Comparison of ENCODE assay signal across 8 cellular contexts in the genomic region with DNA sequence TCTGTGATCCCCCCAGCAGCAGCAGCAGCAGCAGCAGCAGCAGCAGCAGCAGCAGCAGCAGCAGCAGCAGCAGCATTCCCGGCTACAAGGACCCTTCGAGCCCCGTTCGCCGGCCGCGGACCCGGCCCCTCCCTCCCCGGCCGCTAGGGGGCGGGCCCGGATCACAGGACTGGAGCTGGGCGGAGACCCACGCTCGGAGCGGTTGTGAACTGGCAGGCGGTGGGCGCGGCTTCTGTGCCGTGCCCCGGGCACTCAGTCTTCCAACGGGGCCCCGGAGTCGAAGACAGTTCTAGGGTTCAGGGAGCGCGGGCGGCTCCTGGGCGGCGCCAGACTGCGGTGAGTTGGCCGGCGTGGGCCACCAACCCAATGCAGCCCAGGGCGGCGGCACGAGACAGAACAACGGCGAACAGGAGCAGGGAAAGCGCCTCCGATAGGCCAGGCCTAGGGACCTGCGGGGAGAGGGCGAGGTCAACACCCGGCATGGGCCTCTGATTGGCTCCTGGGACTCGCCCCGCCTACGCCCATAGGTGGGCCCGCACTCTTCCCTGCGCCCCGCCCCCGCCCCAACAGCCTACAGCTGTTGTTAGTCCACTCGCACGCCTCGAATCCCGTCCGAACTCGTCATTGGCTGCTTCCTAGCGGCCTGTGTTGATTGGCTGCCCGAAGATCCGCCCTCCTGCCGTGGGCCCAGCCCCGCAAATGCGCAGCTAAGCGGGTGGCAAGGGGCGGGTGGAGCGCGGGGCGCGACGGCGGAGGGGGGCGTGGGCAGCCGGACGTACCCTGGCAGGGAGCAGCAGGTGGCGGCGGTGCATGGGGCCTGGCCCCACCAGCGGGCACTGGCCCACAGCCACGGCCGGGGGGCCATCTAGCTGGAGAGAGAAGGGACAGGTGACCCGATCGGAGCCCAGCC. TPM values are rescaled to one million over a fixed set of nuclear protein-coding genes. Genes with fewer than 3 reads are reported as not detected.
DNase-seq lines count a peak whose midpoint lies in the region; ATAC-seq, FAIRE-seq and TF ChIP-seq lines count a peak whose summit lies in the region.

No MANE protein-coding gene starts in this region.

- peak overlapping the region; percentile 45 for H3K4me3 ChIP-seq in A549
- peak overlapping the region; percentile 49 to 86 (median 80) for H3K4me3 ChIP-seq in spleen

- peak overlapping the region; percentile 97 for H3K4me3 Mint-ChIP-seq in WTC11

- H3K4me1 Mint-ChIP-seq in WTC11 = peaks cover 13% of the 10 kb centered on the region

- H3K27ac Mint-ChIP-seq in WTC11 = peak overlapping the region; percentile 97

- H3K9me3 Mint-ChIP-seq in WTC11 = no peaks in the 10 kb centered on the region

- peaks cover 5% of the 10 kb centered on the region; the same call in 1 of the 2 replicates for H3K27me3 Mint-ChIP-seq in WTC11 (ENCODE audit: low read depth)

- peak overlapping the region; percentile 86 for H3K4me2 ChIP-seq in A549

- intact Hi-C loops in spleen (cut with DNase I; ENCODE audit: low total_unique reads) = no loop called here

- H3K27ac ChIP-seq in A549 (peak overlapping the region; percentile 71 to 87), caudate nucleus (ENCODE audit: low read depth, low read length) (peak overlapping the region; percentile 97), spleen (peak overlapping the region; percentile 45 to 90 (median 88))

- ATAC-seq in A549 = peak; percentile 49 to 83
- peak; percentile 43 for ATAC-seq in HG03097 (IDR thresholded peaks at IDR 0.05; ENCODE audit: low FRiP score, unreplicated experiment)
- peak; percentile 73 for ATAC-seq in WTC11

- peak; percentile 78 to 92 for TF ChIP-seq RAD21 in A549 (conservative IDR thresholded peaks at IDR 0.05 in 1 of 2, IDR thresholded peaks at IDR 0.05 in 1 of 2)

- CTCF ChIA-PET in A549 (lab: Yijun Ruan, JAX) (interaction anchor here (0.6 to 74.3 kb wide), 23 partner anchors 14 to 421 kb away, joined by 3 to 2204 read pairs (median 7); a partner anchor contains a TSS), WTC11 (lab: Charles Lee) (interaction anchor here (0.5 to 5.6 kb wide), 46 partner anchors 7 to 1154 kb away, joined by 3 to 175 read pairs (median 5); a partner anchor contains a TSS)

- 10% methylated on average over 34 of the region's 79 CpGs for WGBS in A549 (ENCODE audit: missing lambda C conversion rate)
- WGBS in spleen, 5 donors = 2 to 8% (median 3%) methylated on average over 24 to 79 of the region's 79 CpGs

- H3K36me3 Mint-ChIP-seq in WTC11 = peaks cover 6% of the 10 kb centered on the region; the same call in 1 of the 2 replicates

- H3K27me3 ChIP-seq in spleen (replicated peaks in 1 of 7) = peaks cover 0 to 74% (median 11%) of the 10 kb centered on the region in 7 donors

- POLR2A ChIA-PET in A549 (lab: Yijun Ruan, JAX) = interaction anchor here (0.5 to 4.5 kb wide), 19 partner anchors 9 to 223 kb away, joined by 3 to 68 read pairs (median 4); a partner anchor contains a TSS
- POLR2A ChIA-PET in WTC11 (lab: Charles Lee) = interaction anchor here (0.5 to 4.8 kb wide), 20 partner anchors 7 to 232 kb away, joined by 3 to 115 read pairs (median 5); a partner anchor contains a TSS

- DNase-seq in A549 (ENCODE audit: low read depth in 1 of 2, low spot score in 1 of 2) = peak; percentile 99 to 100
- peak; percentile 99 for DNase-seq in NCI-H2171 treated with DMSO at 0.1 percent for 48 hours (lab: John Stamatoyannopoulos, UW)
- DNase-seq in WTC11 (ENCODE audit: low spot score) = peak; percentile 97
- DNase-seq in caudate nucleus (lab: John Stamatoyannopoulos, UW) = peak in 60 of 61 donors; percentile 39 to 95 (median 87)
- peak; percentile 99 for DNase-seq in iris pigment epithelial cell (ENCODE audit: low read depth)
- DNase-seq in spleen = peak; percentile 98

- TF ChIP-seq EP300 in A549 (IDR thresholded peaks at IDR 0.05) = no peak

- TF ChIP-seq CTCF in A549 (IDR thresholded peaks at IDR 0.05) (peak; percentile 96), WTC11 (IDR thresholded peaks at IDR 0.05) (peak; percentile 98), spleen (IDR thresholded peaks at IDR 0.05 in 8 of 11, conservative IDR thresholded peaks at IDR 0.05 in 3 of 11) (peak; percentile 90 to 99 (median 97))

- H3K36me3 ChIP-seq in spleen = peaks cover 0 to 17% (median 0%) of the 10 kb centered on the region in 6 donors

- TF ChIP-seq POLR2A in A549 (IDR thresholded peaks at IDR 0.05; ENCODE audit: low read length) (peak; percentile 32), GM18526 (IDR thresholded peaks at IDR 0.05; ENCODE audit: extremely low read depth, insufficient read length) (peak; percentile 42), spleen (IDR thresholded peaks at IDR 0.05) (peak in 1 of 3 donors; percentile 11)

- H3K9me3 ChIP-seq in A549 (no peaks in the 10 kb centered on the region), spleen (no peaks in the 10 kb centered on the region)

- H3K4me1 ChIP-seq in A549 (peaks cover 18% of the 10 kb centered on the region), spleen (peaks cover 3 to 61% (median 42%) of the 10 kb centered on the region in 6 donors)

- FAIRE-seq in A549 (lab: Jason Lieb, UNC) = peak; percentile 94

TF ChIP-seq in A549, 52 proteins besides CTCF, POLR2A, EP300 and RAD21 (continues in another document):
- TF ChIP-seq HOXB5 (CRISPR knock-in tag; IDR thresholded peaks at IDR 0.05) (0 out of 2 replicates have a peak, but pooled peaks have one; percentile 54), SMC3 (IDR thresholded peaks at IDR 0.05) (peak; percentile 75)
- TF ChIP-seq, protein P1, sequence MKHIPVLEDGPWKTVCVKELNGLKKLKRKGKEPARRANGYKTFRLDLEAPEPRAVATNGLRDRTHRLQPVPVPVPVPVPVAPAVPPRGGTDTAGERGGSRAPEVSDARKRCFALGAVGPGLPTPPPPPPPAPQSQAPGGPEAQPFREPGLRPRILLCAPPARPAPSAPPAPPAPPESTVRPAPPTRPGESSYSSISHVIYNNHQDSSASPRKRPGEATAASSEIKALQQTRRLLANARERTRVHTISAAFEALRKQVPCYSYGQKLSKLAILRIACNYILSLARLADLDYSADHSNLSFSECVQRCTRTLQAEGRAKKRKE (CRISPR knock-in tag; IDR thresholded peaks at IDR 0.05; ENCODE audit: low read depth) = peak; percentile 4; the same call in 1 of the 2 replicates

TF ChIP-seq in WTC11, 78 proteins besides CTCF, POLR2A, EP300 and RAD21 (continues in another document):
- TF ChIP-seq ZNF219 (CRISPR knock-in tag; IDR thresholded peaks at IDR 0.05; ENCODE audit: borderline replicate concordance) (no peak; the same call in 1 of the 2 replicates), ZBTB21 (CRISPR knock-in tag; IDR thresholded peaks at IDR 0.05; ENCODE audit: borderline replicate concordance) (peak; percentile 65; the same call in 1 of the 2 replicates), TEAD4 (CRISPR knock-in tag; IDR thresholded peaks at IDR 0.05) (peak; percentile 64; the same call in 1 of the 2 replicates), ZNF263 (CRISPR knock-in tag; IDR thresholded peaks at IDR 0.05; ENCODE audit: low read depth) (no peak)

RNA-seq across cellular contexts. Expression of a gene that starts 1.4 kb away (rescaled TPM):
- 8.9 and 10.0 TPM in 2 replicates for polyA plus RNA-seq in A549 (2011; rRNA removed)
- polyA plus RNA-seq in A549 (2012; cell fraction: cytosol; rRNA removed) = 19.5 and 28.5 TPM in 2 replicates
- 52.4 and 77.1 TPM in 2 replicates for polyA plus RNA-seq in A549 (2012; cell fraction: nucleus; rRNA removed)
- 19.6 to 24.7 TPM (median 24.7 TPM) in 3 replicates for polyA plus RNA-seq in A549 (2017; fragmentation: RNase III; extraction: RNeasy Plus Mini Kit Qiagen cat#74134 plus additional on column Dnase treatment)
- polyA minus RNA-seq in A549 (2011; rRNA and poly(A)+ RNA removed) = 7.9 and 11.3 TPM in 2 replicates
- total RNA-seq in WTC11 (2021) = 26.0 to 37.0 TPM (median 36.5 TPM) in 3 replicates
- total RNA-seq in spleen = 10 to 100 TPM in 2 of 7 donors, 1 to 10 TPM in 5; 6.5 to 13.2 (median 8.5) TPM
- 1 to 10 TPM; 4.4 to 8.9 (median 5.2) TPM for polyA plus RNA-seq in spleen

RNA-seq across cellular contexts. Expression of a gene that starts 11.8 kb away (rescaled TPM):
- polyA plus RNA-seq in A549 (2011; rRNA removed) (12.5 and 21.6 TPM in 2 replicates), A549 (2017; fragmentation: RNase III; extraction: RNeasy Plus Mini Kit Qiagen cat#74134 plus additional on column Dnase treatment) (46.3 to 57.5 TPM (median 56.6 TPM) in 3 replicates), spleen (100 to 1,000 TPM in 1 of 3 donors, 10 to 100 TPM in 2; 17.9 to 147 (median 38.1) TPM)
- 43.1 and 57.9 TPM in 2 replicates for polyA plus RNA-seq in A549 (2012; cell fraction: cytosol; rRNA removed)
- polyA plus RNA-seq in A549 (2012; cell fraction: nucleus; rRNA removed) = 286 and 295 TPM in 2 replicates
- polyA minus RNA-seq in A549 (2011; rRNA and poly(A)+ RNA removed) = 8.8 and 9.1 TPM in 2 replicates
- total RNA-seq in WTC11 (2021) (34.4 to 42.7 TPM (median 38.8 TPM) in 3 replicates), spleen (10 to 100 TPM; 22.2 to 54.6 (median 32.7) TPM)

RNA-seq across cellular contexts. Expression of a gene that starts 22.2 kb away (rescaled TPM):
- polyA plus RNA-seq in A549 (2011; rRNA removed) (17.1 and 17.5 TPM in 2 replicates), A549 (2017; fragmentation: RNase III; extraction: RNeasy Plus Mini Kit Qiagen cat#74134 plus additional on column Dnase treatment) (29.9 to 31.3 TPM (median 29.9 TPM) in 3 replicates), spleen (10 to 100 TPM in 1 of 3 donors, 1 to 10 TPM in 2; 6.4 to 36.1 (median 6.7) TPM)
- 28.8 and 39.5 TPM in 2 replicates for polyA plus RNA-seq in A549 (2012; cell fraction: cytosol; rRNA removed)
- polyA plus RNA-seq in A549 (2012; cell fraction: nucleus; rRNA removed) = 74.3 and 105 TPM in 2 replicates
- 34.6 and 43.7 TPM in 2 replicates for polyA minus RNA-seq in A549 (2011; rRNA and poly(A)+ RNA removed)
- total RNA-seq in WTC11 (2021) (50.2 to 60.7 TPM (median 56.6 TPM) in 3 replicates), spleen (10 to 100 TPM; 35.1 to 57.0 (median 48.4) TPM)

RNA-seq across cellular contexts. Expression of a gene that starts 37.2 kb away (rescaled TPM):
- 0.05 TPM in 1 of 2 replicates, not detected in the other for polyA plus RNA-seq in A549 (2011; rRNA removed)
- 0.09 and 0.10 TPM in 2 replicates for polyA plus RNA-seq in A549 (2012; cell fraction: cytosol; rRNA removed)
- 0.06 and 0.16 TPM in 2 replicates for polyA plus RNA-seq in A549 (2012; cell fraction: nucleus; rRNA removed)
- polyA plus RNA-seq in A549 (2017; fragmentation: RNase III; extraction: RNeasy Plus Mini Kit Qiagen cat#74134 plus additional on column Dnase treatment) = 0.04 TPM in 1 of 3 replicates, not detected in the others
- not detected in 2 replicates for polyA minus RNA-seq in A549 (2011; rRNA and poly(A)+ RNA removed)
- total RNA-seq in WTC11 (2021) = 0.11 to 0.23 TPM in 2 of 3 replicates, not detected in the other
- total RNA-seq in spleen = not detected
- polyA plus RNA-seq in spleen = under 1 TPM in 1 of 3 donors, not detected in 2; 0.02 TPM

RNA-seq across cellular contexts. Expression of a gene that starts 39.8 kb away (rescaled TPM):
- 4.9 and 6.9 TPM in 2 replicates for polyA plus RNA-seq in A549 (2011; rRNA removed)
- 10.4 and 14.6 TPM in 2 replicates for polyA plus RNA-seq in A549 (2012; cell fraction: cytosol; rRNA removed)
- 42.9 and 66.6 TPM in 2 replicates for polyA plus RNA-seq in A549 (2012; cell fraction: nucleus; rRNA removed)
- 10.9 to 12.7 TPM (median 11.5 TPM) in 3 replicates for polyA plus RNA-seq in A549 (2017; fragmentation: RNase III; extraction: RNeasy Plus Mini Kit Qiagen cat#74134 plus additional on column Dnase treatment)
- 3.2 and 5.2 TPM in 2 replicates for polyA minus RNA-seq in A549 (2011; rRNA and poly(A)+ RNA removed)
- 40.1 to 46.3 TPM (median 43.3 TPM) in 3 replicates for total RNA-seq in WTC11 (2021)
- 10 to 100 TPM; 12.8 to 28.1 (median 23.6) TPM for total RNA-seq in spleen
- 10 to 100 TPM in 2 of 3 donors, 1 to 10 TPM in 1; 8.8 to 14.4 (median 10.4) TPM for polyA plus RNA-seq in spleen

Comparison
In these comparisons a context has a peak if more than half of its experiments do, and no peak if none do; other contexts are left out.
1. Peak in every context shown above with its lines: DNase-seq, ATAC-seq, H3K4me3 ChIP-seq and H3K27ac ChIP-seq.